1 cellular context compared by ENCODE assay signal in genomic region chr6:26215200-26216014, GRCh38.
TF ChIP-seq lines count a peak whose summit lies in the region.

No MANE protein-coding gene starts in this region.

TF ChIP-seq in HEK293, 187 proteins besides CTCF, POLR2A, EP300 and RAD21 (continued from another document):
- TF ChIP-seq, protein P1, sequence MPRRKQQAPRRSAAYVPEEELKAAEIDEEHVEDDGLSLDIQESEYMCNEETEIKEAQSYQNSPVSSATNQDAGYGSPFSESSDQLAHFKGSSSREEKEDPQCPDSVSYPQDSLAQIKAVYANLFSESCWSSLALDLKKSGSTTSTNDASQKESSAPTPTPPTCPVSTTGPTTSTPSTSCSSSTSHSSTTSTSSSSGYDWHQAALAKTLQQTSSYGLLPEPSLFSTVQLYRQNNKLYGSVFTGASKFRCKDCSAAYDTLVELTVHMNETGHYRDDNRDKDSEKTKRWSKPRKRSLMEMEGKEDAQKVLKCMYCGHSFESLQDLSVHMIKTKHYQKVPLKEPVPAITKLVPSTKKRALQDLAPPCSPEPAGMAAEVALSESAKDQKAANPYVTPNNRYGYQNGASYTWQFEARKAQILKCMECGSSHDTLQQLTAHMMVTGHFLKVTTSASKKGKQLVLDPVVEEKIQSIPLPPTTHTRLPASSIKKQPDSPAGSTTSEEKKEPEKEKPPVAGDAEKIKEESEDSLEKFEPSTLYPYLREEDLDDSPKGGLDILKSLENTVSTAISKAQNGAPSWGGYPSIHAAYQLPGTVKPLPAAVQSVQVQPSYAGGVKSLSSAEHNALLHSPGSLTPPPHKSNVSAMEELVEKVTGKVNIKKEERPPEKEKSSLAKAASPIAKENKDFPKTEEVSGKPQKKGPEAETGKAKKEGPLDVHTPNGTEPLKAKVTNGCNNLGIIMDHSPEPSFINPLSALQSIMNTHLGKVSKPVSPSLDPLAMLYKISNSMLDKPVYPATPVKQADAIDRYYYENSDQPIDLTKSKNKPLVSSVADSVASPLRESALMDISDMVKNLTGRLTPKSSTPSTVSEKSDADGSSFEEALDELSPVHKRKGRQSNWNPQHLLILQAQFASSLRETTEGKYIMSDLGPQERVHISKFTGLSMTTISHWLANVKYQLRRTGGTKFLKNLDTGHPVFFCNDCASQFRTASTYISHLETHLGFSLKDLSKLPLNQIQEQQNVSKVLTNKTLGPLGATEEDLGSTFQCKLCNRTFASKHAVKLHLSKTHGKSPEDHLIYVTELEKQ (tag by site-specific recombination; IDR thresholded peaks at IDR 0.05; ENCODE audit: borderline replicate concordance): no peak
- TF ChIP-seq ZBTB7A (tag by site-specific recombination; IDR thresholded peaks at IDR 0.05; ENCODE audit: low read depth) (no peak), ZBTB8A (tag by site-specific recombination; IDR thresholded peaks at IDR 0.05) (no peak), EGR2 (tag by site-specific recombination; IDR thresholded peaks at IDR 0.05; ENCODE audit: low read depth) (no peak), ZNF248 (tag by site-specific recombination; IDR thresholded peaks at IDR 0.05) (no peak)
